In the genomic region with DNA sequence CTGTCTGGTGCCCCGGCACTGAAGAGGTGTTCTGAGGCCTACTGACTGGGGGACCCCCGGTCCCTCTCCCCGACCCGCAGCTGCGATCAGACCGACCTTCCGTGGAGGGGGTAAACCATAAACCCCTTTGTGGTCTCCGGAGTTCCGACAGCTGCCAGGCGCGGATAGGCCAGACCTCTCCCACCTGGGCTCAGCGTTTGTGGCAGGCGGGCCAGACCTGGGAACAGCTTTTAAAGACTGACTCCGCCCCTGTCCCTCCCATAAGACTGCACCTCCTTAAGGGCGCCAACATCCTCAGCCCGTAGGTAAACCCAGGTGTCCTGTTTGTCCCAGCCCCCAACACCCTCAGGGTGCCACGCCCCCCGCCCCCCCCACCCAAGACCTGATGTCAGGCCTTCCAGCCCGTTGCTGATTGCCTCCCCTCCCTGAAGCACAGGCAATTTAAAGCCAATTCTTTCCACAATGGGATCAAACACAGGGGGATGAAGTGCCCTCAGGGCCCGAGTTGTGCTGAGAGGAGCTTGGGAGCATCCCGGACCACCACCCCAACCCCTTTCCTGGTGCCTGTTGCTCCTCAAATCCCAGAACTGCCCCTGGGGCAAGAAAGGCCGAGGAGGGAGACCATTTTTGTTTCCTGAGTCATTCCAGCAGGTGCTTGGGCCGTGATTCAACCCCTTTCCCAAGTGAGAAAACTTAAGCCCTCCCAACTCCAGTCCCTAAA, we compare ENCODE assay signal across 9 cellular contexts. TPM values are rescaled to one million over a fixed set of nuclear protein-coding genes. Genes with fewer than 3 reads are reported as not detected.
DNase-seq lines count a peak whose midpoint lies in the region; ATAC-seq and TF ChIP-seq lines count a peak whose summit lies in the region.
"Had no signal": no experiment of that assay in that cellular context is flagged by ENCODE, and none has a peak within 500 bp of the region (broad histone marks: within the 10 kb centered on the region; RNA-seq: fewer than 3 reads in every experiment).

A gene (minus strand): TSS at position 204 of the 721 bp plus-strand sequence. CDS start 418 bp downstream, outside the sequence.

- H3K4me3 ChIP-seq in dorsolateral prefrontal cortex (peak within 1 kb of the TSS; percentile 52 to 89 (median 78)), mucosa of descending colon (peak within 1 kb of the TSS; percentile 6)

- intact Hi-C loops in dorsolateral prefrontal cortex (cut with DNase I): loop anchor here in 1 of 2 donors (1.0 to 5.0 kb wide), 3 partner anchors 25 to 45 kb away; a partner anchor contains a TSS
- intact Hi-C loops in mucosa of descending colon (cut with DNase I, micrococcal nuclease): no loop called here

- peak; percentile 73 for DNase-seq in A172 (ENCODE audit: low spot score)
- peak; percentile 57 for DNase-seq in HT1080 (ENCODE audit: low read depth)
- no peak for DNase-seq in dorsolateral prefrontal cortex
- DNase-seq in mucosa of descending colon: no peak
- no peak for DNase-seq in NCI-H2227 treated with DMSO at 0.1 percent for 48 hours (lab: John Stamatoyannopoulos, UW)
- DNase-seq in activated CD4-positive, CD25-positive, alpha-beta regulatory T cell (lab: John Stamatoyannopoulos, UW): no peak
- DNase-seq in RPMI8226: no peak
- no peak for DNase-seq in GM19238 (ENCODE audit: insufficient read length, low spot score)

- peaks cover 6% of the 10 kb centered on the region for H3K4me1 ChIP-seq in mucosa of descending colon (ENCODE audit: low read depth)

- TF ChIP-seq CTCF in dorsolateral prefrontal cortex (IDR thresholded peaks at IDR 0.05 in 54 of 56, conservative IDR thresholded peaks at IDR 0.05 in 2 of 56; ENCODE audit: low read depth in 1 of 56, partially characterized antibody in 56 of 56) (no peak), mucosa of descending colon (IDR thresholded peaks at IDR 0.05) (no peak)

- H3K27ac ChIP-seq in dorsolateral prefrontal cortex: peak within 1 kb of the TSS; percentile 12 to 94 (median 87)
- H3K27ac ChIP-seq: right lobe of liver had no signal

- no peaks in the 10 kb centered on the region for H3K27me3 ChIP-seq in dorsolateral prefrontal cortex
- H3K27me3 ChIP-seq: right lobe of liver had no signal

- peak; percentile 5 for ATAC-seq in mucosa of descending colon

- H3K36me3 ChIP-seq in mucosa of descending colon (ENCODE audit: low read depth): peaks cover 15% of the 10 kb centered on the region

- no peaks in the 10 kb centered on the region for H3K9me3 ChIP-seq in mucosa of descending colon
- H3K9me3 ChIP-seq: right lobe of liver had no signal

RNA-seq across cellular contexts. Expression of the gene that starts here (rescaled TPM):
- total RNA-seq in A172 (2014; rRNA removed; shearing (Covaris generic)): 2.0 and 7.2 TPM in 2 replicates
- 0.31 and 1.8 TPM in 2 replicates for total RNA-seq in HT1080 (2014; rRNA removed; shearing (Covaris generic))
- polyA plus RNA-seq in HT1080 (2015; cell fraction: cytosol; rRNA removed): 0.17 TPM in 1 of 2 replicates, not detected in the other
- 0.29 and 1.8 TPM in 2 replicates for polyA plus RNA-seq in HT1080 (2015; cell fraction: nucleus; rRNA removed)
- 10 to 100 TPM in 27 of 120 experiments, 1 to 10 TPM in 93; 3.6 to 16.6 (median 8.0) TPM for total RNA-seq in dorsolateral prefrontal cortex
- 1 to 10 TPM in 1 of 3 donors, under 1 TPM in 2; 0.38 to 4.4 (median 0.41) TPM for total RNA-seq in mucosa of descending colon
- total RNA-seq: right lobe of liver had no signal

Comparison
In these comparisons a context has a peak if more than half of its experiments do, and no peak if none do; other contexts are left out.
1. DNase-seq: peak in A172 (single experiment) and HT1080 (single experiment); none in dorsolateral prefrontal cortex (0 of 10), mucosa of descending colon (0 of 3), NCI-H2227 treated with DMSO at 0.1 percent for 48 hours (single experiment), activated CD4-positive, CD25-positive, alpha-beta regulatory T cell (0 of 4), RPMI8226 (single experiment) and GM19238 (single experiment).